In genomic region chr19:42853231-42853630, GRCh38 we compare ENCODE assay signal across 12 cellular contexts. TPM values are rescaled to one million over a fixed set of nuclear protein-coding genes. Genes with fewer than 3 reads are reported as not detected.
"Had no signal": no experiment of that assay in that cellular context is flagged by ENCODE, and none has a peak within 500 bp of the region (broad histone marks: within the 10 kb centered on the region; RNA-seq: fewer than 3 reads in every experiment).

No MANE protein-coding gene starts in this region.

RNA-seq across cellular contexts. Expression of gene PSG1, which starts 26.3 kb away (rescaled TPM):
- total RNA-seq: colonic mucosa; kidney; left cardiac atrium; left ventricle myocardium inferior; lower lobe of right lung; naive thymus-derived CD8-positive, alpha-beta T cell; osteocyte; posterior vena cava; right cardiac atrium; suprapubic skin had no signal
- polyA plus RNA-seq: immature natural killer cell; naive thymus-derived CD8-positive, alpha-beta T cell; neural cell; right cardiac atrium had no signal
